ENCODE assay signal across 1 cellular context in the genomic region with DNA sequence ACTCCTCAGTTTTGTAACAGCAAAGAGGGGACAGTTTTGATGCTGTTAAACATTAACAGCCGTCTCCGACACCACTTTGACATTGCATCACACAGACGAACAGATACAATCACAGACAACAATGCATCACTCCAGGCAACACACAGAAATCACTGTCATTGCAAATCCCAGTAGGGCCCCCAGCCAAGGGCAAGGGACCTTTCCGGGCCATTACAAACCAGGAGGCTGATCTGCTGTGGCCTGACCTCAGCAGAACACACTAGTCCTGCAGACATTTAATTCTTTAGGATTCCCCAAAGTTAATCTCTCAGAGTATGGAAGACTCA.
TF ChIP-seq lines count a peak whose summit lies in the region.

No MANE protein-coding gene starts in this region.

TF ChIP-seq in HepG2, 621 proteins besides CTCF, POLR2A, EP300 and RAD21 (continued from another document and continues in another):
- TF ChIP-seq ZNF891 (CRISPR knock-in tag; IDR thresholded peaks at IDR 0.05), result no peak
- peak; percentile 70 for TF ChIP-seq FOSL2 (CRISPR knock-in tag; IDR thresholded peaks at IDR 0.05)
- no peak for TF ChIP-seq ZNF431 (CRISPR knock-in tag; IDR thresholded peaks at IDR 0.05; ENCODE audit: borderline replicate concordance, low read depth)
- TF ChIP-seq SOX13 (IDR thresholded peaks at IDR 0.05), result peak; percentile 58; the same call in 1 of the 2 replicates
- TF ChIP-seq SOX13 (CRISPR knock-in tag; conservative IDR thresholded peaks at IDR 0.05 in 1 of 2, IDR thresholded peaks at IDR 0.05 in 1 of 2), result peak in 1 of 2 experiments; percentile 95; a peak in 2 of 4 replicates
- no peak for TF ChIP-seq CENPX (CRISPR knock-in tag; IDR thresholded peaks at IDR 0.05)
- no peak for TF ChIP-seq PLRG1 (conservative IDR thresholded peaks at IDR 0.05)
- TF ChIP-seq, protein P1, sequence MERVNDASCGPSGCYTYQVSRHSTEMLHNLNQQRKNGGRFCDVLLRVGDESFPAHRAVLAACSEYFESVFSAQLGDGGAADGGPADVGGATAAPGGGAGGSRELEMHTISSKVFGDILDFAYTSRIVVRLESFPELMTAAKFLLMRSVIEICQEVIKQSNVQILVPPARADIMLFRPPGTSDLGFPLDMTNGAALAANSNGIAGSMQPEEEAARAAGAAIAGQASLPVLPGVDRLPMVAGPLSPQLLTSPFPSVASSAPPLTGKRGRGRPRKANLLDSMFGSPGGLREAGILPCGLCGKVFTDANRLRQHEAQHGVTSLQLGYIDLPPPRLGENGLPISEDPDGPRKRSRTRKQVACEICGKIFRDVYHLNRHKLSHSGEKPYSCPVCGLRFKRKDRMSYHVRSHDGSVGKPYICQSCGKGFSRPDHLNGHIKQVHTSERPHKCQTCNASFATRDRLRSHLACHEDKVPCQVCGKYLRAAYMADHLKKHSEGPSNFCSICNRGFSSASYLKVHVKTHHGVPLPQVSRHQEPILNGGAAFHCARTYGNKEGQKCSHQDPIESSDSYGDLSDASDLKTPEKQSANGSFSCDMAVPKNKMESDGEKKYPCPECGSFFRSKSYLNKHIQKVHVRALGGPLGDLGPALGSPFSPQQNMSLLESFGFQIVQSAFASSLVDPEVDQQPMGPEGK (CRISPR knock-in tag; IDR thresholded peaks at IDR 0.05), result peak; percentile 68
- no peak for TF ChIP-seq YY1 (IDR thresholded peaks at IDR 0.05; ENCODE audit: insufficient read depth, insufficient replicate concordance, low read depth, low read length)
- peak; percentile 69; the same call in 1 of the 2 replicates for TF ChIP-seq FOXP4 (CRISPR knock-in tag; IDR thresholded peaks at IDR 0.05)
- no peak for TF ChIP-seq ATM (IDR thresholded peaks at IDR 0.05; ENCODE audit: borderline replicate concordance)
- TF ChIP-seq NFE2L2 (IDR thresholded peaks at IDR 0.05; ENCODE audit: low read length), result no peak
- TF ChIP-seq HNRNPL (IDR thresholded peaks at IDR 0.05; ENCODE audit: low read depth, low read length), result no peak
- no peak for TF ChIP-seq ZNF274 (CRISPR knock-in tag; IDR thresholded peaks at IDR 0.05)
- no peak for TF ChIP-seq ZNF775 (CRISPR knock-in tag; IDR thresholded peaks at IDR 0.05; ENCODE audit: borderline replicate concordance)
- TF ChIP-seq NR2F6 (IDR thresholded peaks at IDR 0.05), result no peak
- TF ChIP-seq NR2F6 (CRISPR knock-in tag; IDR thresholded peaks at IDR 0.05), result 0 out of 2 replicates have a peak, but pooled peaks have one; percentile 16
- TF ChIP-seq RFX1 (IDR thresholded peaks at IDR 0.05), result 0 out of 2 replicates have a peak, but pooled peaks have one; percentile 31
- TF ChIP-seq IRF2 (CRISPR knock-in tag; IDR thresholded peaks at IDR 0.05), result peak; percentile 35; the same call in 1 of the 2 replicates
- TF ChIP-seq FOXO1 (CRISPR knock-in tag; IDR thresholded peaks at IDR 0.05), result peak; percentile 16; the same call in 1 of the 2 replicates
- no peak; the same call in 1 of the 2 replicates for TF ChIP-seq ZNF331 (CRISPR knock-in tag; IDR thresholded peaks at IDR 0.05)
- TF ChIP-seq, protein P2, sequence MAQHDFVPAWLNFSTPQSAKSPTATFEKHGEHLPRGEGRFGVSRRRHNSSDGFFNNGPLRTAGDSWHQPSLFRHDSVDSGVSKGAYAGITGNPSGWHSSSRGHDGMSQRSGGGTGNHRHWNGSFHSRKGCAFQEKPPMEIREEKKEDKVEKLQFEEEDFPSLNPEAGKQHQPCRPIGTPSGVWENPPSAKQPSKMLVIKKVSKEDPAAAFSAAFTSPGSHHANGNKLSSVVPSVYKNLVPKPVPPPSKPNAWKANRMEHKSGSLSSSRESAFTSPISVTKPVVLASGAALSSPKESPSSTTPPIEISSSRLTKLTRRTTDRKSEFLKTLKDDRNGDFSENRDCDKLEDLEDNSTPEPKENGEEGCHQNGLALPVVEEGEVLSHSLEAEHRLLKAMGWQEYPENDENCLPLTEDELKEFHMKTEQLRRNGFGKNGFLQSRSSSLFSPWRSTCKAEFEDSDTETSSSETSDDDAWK (CRISPR knock-in tag; IDR thresholded peaks at IDR 0.05), result no peak
- TF ChIP-seq ZNF841 (CRISPR knock-in tag; IDR thresholded peaks at IDR 0.05; ENCODE audit: borderline replicate concordance), result no peak
- no peak for TF ChIP-seq ZBTB46 (CRISPR knock-in tag; IDR thresholded peaks at IDR 0.05; ENCODE audit: borderline replicate concordance)
- peak; percentile 94 for TF ChIP-seq CEBPB (IDR thresholded peaks at IDR 0.05; ENCODE audit: borderline replicate concordance, low read depth, low read length)
- TF ChIP-seq GFI1 (CRISPR knock-in tag; IDR thresholded peaks at IDR 0.05; ENCODE audit: borderline replicate concordance), result peak; percentile 96
- no peak for TF ChIP-seq FOXA1 (IDR thresholded peaks at IDR 0.05)
- peak; percentile 53 for TF ChIP-seq FOXA1 (CRISPR knock-in tag; IDR thresholded peaks at IDR 0.05)
- TF ChIP-seq MIER3 (CRISPR knock-in tag; IDR thresholded peaks at IDR 0.05; ENCODE audit: borderline replicate concordance), result no peak
- no peak for TF ChIP-seq TMF1 (CRISPR knock-in tag; IDR thresholded peaks at IDR 0.05; ENCODE audit: low read depth)
- no peak for TF ChIP-seq POLR2AphosphoS5 (IDR thresholded peaks at IDR 0.05; ENCODE audit: low read depth, low read length)
- no peak for TF ChIP-seq NFKBIZ (CRISPR knock-in tag; IDR thresholded peaks at IDR 0.05)
- TF ChIP-seq ZBTB3 (CRISPR knock-in tag; IDR thresholded peaks at IDR 0.05; ENCODE audit: borderline replicate concordance, low read depth), result no peak
- no peak for TF ChIP-seq THRA (CRISPR knock-in tag; IDR thresholded peaks at IDR 0.05; ENCODE audit: borderline replicate concordance)
- no peak for TF ChIP-seq JUND (CRISPR knock-in tag; IDR thresholded peaks at IDR 0.05)
- TF ChIP-seq THAP9 (CRISPR knock-in tag; IDR thresholded peaks at IDR 0.05; ENCODE audit: borderline replicate concordance), result no peak
- peak; percentile 47; the same call in 1 of the 2 replicates for TF ChIP-seq SAP130 (CRISPR knock-in tag; IDR thresholded peaks at IDR 0.05; ENCODE audit: low read depth)
- TF ChIP-seq ZNF30 (CRISPR knock-in tag; IDR thresholded peaks at IDR 0.05), result no peak
- no peak for TF ChIP-seq ZNF292 (CRISPR knock-in tag; IDR thresholded peaks at IDR 0.05; ENCODE audit: borderline replicate concordance, low read depth)
- no peak for TF ChIP-seq ZNF749 (CRISPR knock-in tag; IDR thresholded peaks at IDR 0.05; ENCODE audit: borderline replicate concordance)
- TF ChIP-seq MNT (IDR thresholded peaks at IDR 0.05), result no peak
- TF ChIP-seq PCBP2 (optimal IDR thresholded peaks at IDR 0.05; ENCODE audit: low read depth, low read length, poor library complexity, severe bottlenecking), result no peak
- TF ChIP-seq FOXA3 (CRISPR knock-in tag; IDR thresholded peaks at IDR 0.05), result peak; percentile 32; the same call in 1 of the 2 replicates
- 0 out of 2 replicates have a peak, but pooled peaks have one; percentile 19 for TF ChIP-seq KMT2B (CRISPR knock-in tag; IDR thresholded peaks at IDR 0.05)
- TF ChIP-seq ZNF484 (CRISPR knock-in tag; IDR thresholded peaks at IDR 0.05; ENCODE audit: borderline replicate concordance, low read depth), result no peak
- TF ChIP-seq RARA (CRISPR knock-in tag; IDR thresholded peaks at IDR 0.05), result peak; percentile 13; the same call in 1 of the 2 replicates
- no peak for TF ChIP-seq ARNT2 (CRISPR knock-in tag; IDR thresholded peaks at IDR 0.05; ENCODE audit: low read depth)
- TF ChIP-seq LCORL (IDR thresholded peaks at IDR 0.05), result no peak
- no peak for TF ChIP-seq LCORL (CRISPR knock-in tag; IDR thresholded peaks at IDR 0.05)
- no peak for TF ChIP-seq SRSF4 (IDR thresholded peaks at IDR 0.05; ENCODE audit: low read depth, low read length, poor library complexity, severe bottlenecking)
- TF ChIP-seq, protein P3, sequence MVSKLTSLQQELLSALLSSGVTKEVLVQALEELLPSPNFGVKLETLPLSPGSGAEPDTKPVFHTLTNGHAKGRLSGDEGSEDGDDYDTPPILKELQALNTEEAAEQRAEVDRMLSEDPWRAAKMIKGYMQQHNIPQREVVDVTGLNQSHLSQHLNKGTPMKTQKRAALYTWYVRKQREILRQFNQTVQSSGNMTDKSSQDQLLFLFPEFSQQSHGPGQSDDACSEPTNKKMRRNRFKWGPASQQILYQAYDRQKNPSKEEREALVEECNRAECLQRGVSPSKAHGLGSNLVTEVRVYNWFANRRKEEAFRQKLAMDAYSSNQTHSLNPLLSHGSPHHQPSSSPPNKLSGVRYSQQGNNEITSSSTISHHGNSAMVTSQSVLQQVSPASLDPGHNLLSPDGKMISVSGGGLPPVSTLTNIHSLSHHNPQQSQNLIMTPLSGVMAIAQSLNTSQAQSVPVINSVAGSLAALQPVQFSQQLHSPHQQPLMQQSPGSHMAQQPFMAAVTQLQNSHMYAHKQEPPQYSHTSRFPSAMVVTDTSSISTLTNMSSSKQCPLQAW (CRISPR knock-in tag; IDR thresholded peaks at IDR 0.05), result peak; percentile 82
- no peak for TF ChIP-seq ZNF383 (CRISPR knock-in tag; IDR thresholded peaks at IDR 0.05; ENCODE audit: borderline replicate concordance)
- no peak for TF ChIP-seq ARHGAP35 (CRISPR knock-in tag; IDR thresholded peaks at IDR 0.05; ENCODE audit: borderline replicate concordance)
- TF ChIP-seq ZNF7 (CRISPR knock-in tag; IDR thresholded peaks at IDR 0.05), result no peak
- TF ChIP-seq TBP (CRISPR knock-in tag; IDR thresholded peaks at IDR 0.05), result no peak
- TF ChIP-seq TCF12 (IDR thresholded peaks at IDR 0.05), result no peak
- TF ChIP-seq TCF12 (CRISPR knock-in tag; IDR thresholded peaks at IDR 0.05), result no peak
- TF ChIP-seq MEIS2 (CRISPR knock-in tag; IDR thresholded peaks at IDR 0.05), result no peak
